In the genomic region with DNA sequence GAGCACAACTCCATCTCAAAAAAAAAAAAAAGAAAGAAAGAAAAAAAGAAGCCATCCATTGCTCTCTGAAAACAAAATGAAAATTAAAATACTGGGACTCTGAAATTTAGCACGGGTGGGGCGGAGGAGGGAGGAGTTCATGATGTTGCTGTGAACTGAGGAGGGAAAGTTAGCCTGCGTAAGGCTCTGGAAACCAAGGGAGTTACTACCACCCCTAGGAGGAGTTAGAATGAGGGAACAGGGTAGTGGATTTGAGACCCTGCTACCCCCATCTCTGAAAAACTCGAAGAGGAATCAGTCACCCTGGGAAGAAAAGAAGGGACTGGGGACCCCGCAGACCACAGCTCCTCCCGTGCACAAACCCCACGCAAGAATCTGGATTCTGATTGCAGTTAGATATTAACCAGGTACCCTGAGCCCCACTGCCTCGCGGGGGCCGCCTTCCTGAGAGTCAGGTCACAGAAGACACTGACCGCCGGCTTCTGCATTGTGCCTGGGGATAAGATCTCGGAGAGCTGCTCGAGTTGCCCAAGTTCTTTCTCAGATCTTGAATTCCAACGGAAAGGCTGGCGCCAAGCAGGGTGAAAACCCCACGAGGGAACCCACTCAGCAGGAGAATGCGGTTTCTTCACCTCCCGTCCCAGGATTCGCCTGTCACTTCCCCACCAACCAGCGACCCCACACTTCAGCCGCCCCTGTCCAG, we compare ENCODE assay signal across 8 cellular contexts. TPM values are rescaled to one million over a fixed set of nuclear protein-coding genes. Genes with fewer than 3 reads are reported as not detected.
DNase-seq lines count a peak whose midpoint lies in the region; ATAC-seq, FAIRE-seq and TF ChIP-seq lines count a peak whose summit lies in the region.

No MANE protein-coding gene starts in this region.

- TF ChIP-seq EP300 in K562 (IDR thresholded peaks at IDR 0.05; ENCODE audit: low read length): no peak

- H3K9me1 ChIP-seq in K562 (ENCODE audit: control insufficient read depth, insufficient read depth, low read length): no peaks in the 10 kb centered on the region

- H3K9me3 ChIP-seq in K562 (replicated peaks; ENCODE audit: control insufficient read depth, insufficient read depth, low read depth, low read length): no peaks in the 10 kb centered on the region
- no peaks in the 10 kb centered on the region for H3K9me3 ChIP-seq in small intestine (ENCODE audit: control insufficient read depth, low read depth)

- FAIRE-seq in K562 (lab: Jason Lieb, UNC) (peak; percentile 72), small intestine (lab: Jason Lieb, UNC) (no peak)

- peak overlapping the region; percentile 86 to 97 for H3K9ac ChIP-seq in K562 (ENCODE audit: insufficient read depth in 1 of 2, low read depth in 2 of 2, low read length in 2 of 2)

- intact Hi-C loops in K562 (cut with micrococcal nuclease): loop anchor here (2.0 kb wide), 1 partner anchor 70 kb away; the partner anchor contains the start of gene ZNF44

- 4% methylated on average over 20 of the region's 22 CpGs for WGBS in K562 (ENCODE audit: insufficient coverage, low coverage, missing lambda C conversion rate)
- 9 to 12% (median 10%) methylated on average over 22 of the region's 22 CpGs for WGBS in small intestine, 3 donors

- CTCF ChIA-PET in K562 (lab: Yijun Ruan, JAX; ENCODE audit: low intra/inter-chr PET ratio): no interaction called here

- H3K27ac ChIP-seq in K562 (ENCODE audit: extremely low read depth, low read depth, low read length) (peak overlapping the region; percentile 84), small intestine (ENCODE audit: low read depth in 1 of 2, low read length in 1 of 2) (peak overlapping the region in 1 of 2 donors; percentile 81)

- H3K4me2 ChIP-seq in K562 (ENCODE audit: insufficient read depth, low read length): peak overlapping the region; percentile 79

- H3K36me3 ChIP-seq in K562 (ENCODE audit: control insufficient read depth, insufficient read depth, low read length): no peaks in the 10 kb centered on the region
- peaks cover 0 to 3% of the 10 kb centered on the region in 2 donors for H3K36me3 ChIP-seq in small intestine (ENCODE audit: control insufficient read depth in 2 of 2, insufficient read depth in 2 of 2, low read length in 2 of 2)

- H3K4me3 ChIP-seq in K562 (peak overlapping the region; percentile 84), small intestine (ENCODE audit: low read depth in 1 of 2, low read length in 2 of 2) (peak overlapping the region; percentile 60 to 77)

- H3K27me3 ChIP-seq in K562 (ENCODE audit: control insufficient read depth in 2 of 2, insufficient read depth in 2 of 2, low read length in 2 of 2) (no peaks in the 10 kb centered on the region; a peak in 1 of 5 replicates), small intestine (ENCODE audit: control insufficient read depth in 2 of 2, insufficient read depth in 2 of 2, low read length in 2 of 2) (no peaks in the 10 kb centered on the region)

- in situ Hi-C loops in K562 (cut with MboI): no loop called here

- no peaks in the 10 kb centered on the region for H4K20me1 ChIP-seq in K562 (replicated peaks; ENCODE audit: control insufficient read depth, insufficient read depth, low read length)

- no peak for TF ChIP-seq POLR2A in K562 (conservative IDR thresholded peaks at IDR 0.05)

- TF ChIP-seq CTCF in K562 (IDR thresholded peaks at IDR 0.05 in 2 of 3, conservative IDR thresholded peaks at IDR 0.05 in 1 of 3; ENCODE audit: insufficient read depth in 2 of 3, low read depth in 1 of 3, low read length in 3 of 3): no peak

- peaks cover 8% of the 10 kb centered on the region; the same call in 1 of the 3 replicates for H3K79me2 ChIP-seq in K562 (ENCODE audit: control insufficient read depth, insufficient read depth, low read length)

- DNase-seq in ELR (ENCODE audit: low read depth) (peak; percentile 40), M059J (ENCODE audit: low read depth) (peak; percentile 48), K562 (ENCODE audit: extremely low read depth in 1 of 4, low spot score in 3 of 4) (peak; percentile 25 to 56 (median 35)), iPS-NIHi11 (ENCODE audit: low spot score) (peak; percentile 24), small intestine (no peak), foreskin melanocyte (no peak)

- TF ChIP-seq RAD21 in K562 (CRISPR knock-in tag; conservative IDR thresholded peaks at IDR 0.05 in 1 of 2, IDR thresholded peaks at IDR 0.05 in 1 of 2): no peak

- peak; percentile 41 for ATAC-seq in K562
- no peak for ATAC-seq in HG02840 (IDR thresholded peaks at IDR 0.05; ENCODE audit: low FRiP score, unreplicated experiment)
- ATAC-seq in HG03045 (IDR thresholded peaks at IDR 0.05; ENCODE audit: unreplicated experiment): no peak

- no TSS peak for BruUV-seq in K562 (replicated peaks; lab: Mats Ljungman, UMichigan)

- POLR2A ChIA-PET in K562 (lab: Yijun Ruan, JAX): interaction anchor here (0.5 to 1.8 kb wide), 10 partner anchors 8 to 503 kb away, joined by 3 to 7 read pairs (median 4); partner anchors contain the start of genes ZNF563 and ZNF799

- peaks cover 3 to 16% of the 10 kb centered on the region in 2 experiments; a peak in 4 of 5 replicates for H3K4me1 ChIP-seq in K562 (replicated peaks in 1 of 2; ENCODE audit: control insufficient read depth in 2 of 2, insufficient read depth in 2 of 2, low read length in 2 of 2)
- H3K4me1 ChIP-seq in small intestine (ENCODE audit: control insufficient read depth in 2 of 2, insufficient read depth in 1 of 2, low read depth in 1 of 2, low read length in 1 of 2): peaks cover 0 to 6% of the 10 kb centered on the region in 2 donors

- peak overlapping the region; percentile 96 for H2AFZ ChIP-seq in K562 (ENCODE audit: low read depth, low read length)

RNA-seq across cellular contexts. Expression of gene ZNF442, which starts 0.9 kb away (rescaled TPM):
- 2.8 and 3.8 TPM in 2 replicates for total RNA-seq in M059J (2014; rRNA removed; shearing (Covaris generic))
- total RNA-seq in K562 (2011; cell fraction: chromatin; rRNA removed; ENCODE audit: low replicate concordance): 5.8 and 20.6 TPM in 2 replicates
- total RNA-seq in K562 (2011; cell fraction: nucleolus; rRNA removed): 5.2 and 6.2 TPM in 2 replicates
- 5.9 and 6.8 TPM in 2 replicates for total RNA-seq in K562 (2011; cell fraction: nucleoplasm; rRNA removed)
- total RNA-seq in K562 (2014; rRNA removed) (3.9 and 5.2 TPM in 2 replicates), K562 (2014; rRNA removed; fragmentation: Illumina TruSeq; extraction: Trizol) (7.0 and 7.1 TPM in 2 replicates), K562 (2015; rRNA removed; fragmentation: Illumina TruSeq; extraction: Trizol) (4.9 and 5.5 TPM in 2 replicates), K562 (2021) (3.4 and 4.1 TPM in 2 replicates)
- polyA plus RNA-seq in K562 (2011; rRNA removed) (4.7 and 5.2 TPM in 2 replicates), K562 (2014; fragmentation: Illumina TruSeq; extraction: Trizol) (2.5 TPM in 2 replicates), K562 (2014; fragmentation: Nextera tagmentation; extraction: Ambion mirVana) (1 to 10 TPM; 3.1 to 5.5 TPM), K562 (2014; rRNA removed) (1.7 and 2.6 TPM in 2 replicates), small intestine (1 to 10 TPM in 1 of 3 donors, not detected in 2; 1.0 TPM)
- polyA plus RNA-seq in K562 (2011; cell fraction: cytosol; rRNA removed): 0.39 and 1.4 TPM in 2 replicates
- 2.8 and 3.0 TPM in 2 replicates for polyA plus RNA-seq in K562 (2011; cell fraction: nucleus; rRNA removed)
- 1.8 and 3.4 TPM in 2 replicates for polyA plus RNA-seq in K562 (2012)
- polyA minus RNA-seq in K562 (2011; rRNA and poly(A)+ RNA removed): 10.8 and 16.2 TPM in 2 replicates
- 1.8 and 4.4 TPM in 2 replicates for polyA minus RNA-seq in K562 (2011; cell fraction: cytosol; rRNA and poly(A)+ RNA removed)
- 1.2 and 3.6 TPM in 2 replicates for polyA minus RNA-seq in K562 (2011; cell fraction: nucleus; rRNA and poly(A)+ RNA removed)

RNA-seq across cellular contexts. Expression of gene ZNF563, which starts 31.1 kb away (rescaled TPM):
- total RNA-seq in M059J (2014; rRNA removed; shearing (Covaris generic)): 0.42 and 5.0 TPM in 2 replicates
- total RNA-seq in K562 (2011; cell fraction: chromatin; rRNA removed; ENCODE audit: low replicate concordance): 1.1 and 1.6 TPM in 2 replicates
- 0.50 and 0.92 TPM in 2 replicates for total RNA-seq in K562 (2011; cell fraction: nucleolus; rRNA removed)
- total RNA-seq in K562 (2011; cell fraction: nucleoplasm; rRNA removed): 0.31 and 0.66 TPM in 2 replicates
- total RNA-seq in K562 (2014; rRNA removed): 0.73 and 0.98 TPM in 2 replicates
- total RNA-seq in K562 (2014; rRNA removed; fragmentation: Illumina TruSeq; extraction: Trizol): 1.2 and 1.3 TPM in 2 replicates
- total RNA-seq in K562 (2015; rRNA removed; fragmentation: Illumina TruSeq; extraction: Trizol): 1.6 and 1.7 TPM in 2 replicates
- total RNA-seq in K562 (2021): 0.69 and 1.5 TPM in 2 replicates
- polyA plus RNA-seq in K562 (2011; rRNA removed): 0.57 and 0.67 TPM in 2 replicates
- polyA plus RNA-seq in K562 (2011; cell fraction: cytosol; rRNA removed): 0.15 and 0.34 TPM in 2 replicates
- 0.23 and 0.34 TPM in 2 replicates for polyA plus RNA-seq in K562 (2011; cell fraction: nucleus; rRNA removed)
- polyA plus RNA-seq in K562 (2012): 1.3 TPM in 2 replicates
- 1.1 and 1.3 TPM in 2 replicates for polyA plus RNA-seq in K562 (2014; fragmentation: Illumina TruSeq; extraction: Trizol)
- polyA plus RNA-seq in K562 (2014; fragmentation: Nextera tagmentation; extraction: Ambion mirVana): under 1 TPM; 0.37 to 0.74 TPM
- 1.00 and 2.9 TPM in 2 replicates for polyA plus RNA-seq in K562 (2014; rRNA removed)
- 1.0 and 1.3 TPM in 2 replicates for polyA minus RNA-seq in K562 (2011; rRNA and poly(A)+ RNA removed)
- polyA minus RNA-seq in K562 (2011; cell fraction: cytosol; rRNA and poly(A)+ RNA removed): not detected in 2 replicates
- 0.54 and 1.3 TPM in 2 replicates for polyA minus RNA-seq in K562 (2011; cell fraction: nucleus; rRNA and poly(A)+ RNA removed)
- 1 to 10 TPM in 1 of 3 donors, under 1 TPM in 2; 0.54 to 1.6 (median 0.67) TPM for polyA plus RNA-seq in small intestine

RNA-seq across cellular contexts. Expression of gene ZNF799, which starts 36.5 kb away (rescaled TPM):
- 2.3 and 6.1 TPM in 2 replicates for total RNA-seq in M059J (2014; rRNA removed; shearing (Covaris generic))
- 5.8 and 13.9 TPM in 2 replicates for total RNA-seq in K562 (2011; cell fraction: chromatin; rRNA removed; ENCODE audit: low replicate concordance)
- total RNA-seq in K562 (2011; cell fraction: nucleolus; rRNA removed): 4.0 and 5.3 TPM in 2 replicates
- total RNA-seq in K562 (2011; cell fraction: nucleoplasm; rRNA removed): 7.4 and 10.2 TPM in 2 replicates
- total RNA-seq in K562 (2014; rRNA removed) (2.7 and 3.2 TPM in 2 replicates), K562 (2014; rRNA removed; fragmentation: Illumina TruSeq; extraction: Trizol) (4.6 TPM in 2 replicates), K562 (2015; rRNA removed; fragmentation: Illumina TruSeq; extraction: Trizol) (4.5 and 5.5 TPM in 2 replicates), K562 (2021) (2.9 and 3.6 TPM in 2 replicates)
- polyA plus RNA-seq in K562 (2011; rRNA removed) (3.4 and 4.5 TPM in 2 replicates), K562 (2014; fragmentation: Illumina TruSeq; extraction: Trizol) (2.7 and 3.1 TPM in 2 replicates), K562 (2014; fragmentation: Nextera tagmentation; extraction: Ambion mirVana) (1 to 10 TPM in 1 of 2 experiments, under 1 TPM in 1; 0.63 to 2.2 TPM), K562 (2014; rRNA removed) (1.6 and 2.1 TPM in 2 replicates), small intestine (1 to 10 TPM; 2.4 to 7.4 (median 3.4) TPM)
- 0.63 and 1.3 TPM in 2 replicates for polyA plus RNA-seq in K562 (2011; cell fraction: cytosol; rRNA removed)
- polyA plus RNA-seq in K562 (2011; cell fraction: nucleus; rRNA removed): 2.8 and 3.9 TPM in 2 replicates
- polyA plus RNA-seq in K562 (2012): 2.2 and 3.1 TPM in 2 replicates
- 6.7 and 7.9 TPM in 2 replicates for polyA minus RNA-seq in K562 (2011; rRNA and poly(A)+ RNA removed)
- polyA minus RNA-seq in K562 (2011; cell fraction: cytosol; rRNA and poly(A)+ RNA removed): 1.3 and 2.5 TPM in 2 replicates
- polyA minus RNA-seq in K562 (2011; cell fraction: nucleus; rRNA and poly(A)+ RNA removed): 3.4 and 6.8 TPM in 2 replicates

Comparison
In these comparisons a context has a peak if more than half of its experiments do, and no peak if none do; other contexts are left out.
1. DNase-seq: peak in ELR (single experiment), M059J (single experiment), K562 (4 of 4) and iPS-NIHi11 (single experiment); none in small intestine (single experiment) and foreskin melanocyte (single experiment).